Comparison of ENCODE assay signal across 22 cellular contexts in genomic region chr11:77467993-77468392, GRCh38. TPM values are rescaled to one million over a fixed set of nuclear protein-coding genes. Genes with fewer than 3 reads are reported as not detected.
DNase-seq lines count a peak whose midpoint lies in the region; ATAC-seq, FAIRE-seq and TF ChIP-seq lines count a peak whose summit lies in the region.
"Had no signal": no experiment of that assay in that cellular context is flagged by ENCODE, and none has a peak within 500 bp of the region (broad histone marks: within the 10 kb centered on the region; RNA-seq: fewer than 3 reads in every experiment).

No MANE protein-coding gene starts in this region.

- no peak overlapping the region for H3K4me3 ChIP-seq in AG10803 (ENCODE audit: low read length)
- no peak overlapping the region for H3K4me3 ChIP-seq in HUES64 (ENCODE audit: low read length)
- H3K4me3 ChIP-seq in bronchial epithelial cell (ENCODE audit: low read depth, low read length), result no peak overlapping the region
- no peak overlapping the region for H3K4me3 ChIP-seq in iPS-18a (ENCODE audit: low read length)
- H3K4me3 ChIP-seq in left ventricle myocardium inferior, result no peak overlapping the region
- H3K4me3 ChIP-seq: adrenal gland, HAP-1, K562, lung, Peyer's patch, uterus had no signal

- DNase-seq in AG10803 (ENCODE audit: low read depth), result peak; percentile 14
- peak; percentile 36 for DNase-seq in bronchial epithelial cell (ENCODE audit: low read depth)
- DNase-seq in stimulated activated CD8-positive, alpha-beta memory T cell treated with anti-CD3 and anti-CD28 coated beads, Interleukin-4, amount 100 ng/mL, for 48 hours, result no peak
- DNase-seq in left ventricle myocardium inferior, result no peak
- DNase-seq: activated CD4-positive, alpha-beta T cell treated with anti-CD3 and anti-CD28 coated beads for 48 hours; adrenal gland; CD8-positive, alpha-beta memory T cell; cerebellar nuclear complex; NCI-H1092; NCI-H2081 treated with DMSO at 0.1 percent for 48 hours; Peyer's patch; SK-N-SH; stimulated activated CD4-positive, alpha-beta T cell treated with anti-CD3 and anti-CD28 coated beads, Interleukin-2, amount 100 ng/mL, for 48 hours; T1000; uterus had no signal

- FAIRE-seq in bronchial epithelial cell (lab: Jason Lieb, UNC), result no peak
- FAIRE-seq: K562 had no signal

- 0 out of 2 replicates have a peak overlapping the region, but pooled peaks have one; percentile 22 for H3K9ac ChIP-seq in HUES64 (ENCODE audit: low read depth, low read length)
- H3K9ac ChIP-seq in iPS-18a (ENCODE audit: low read length), result no peak overlapping the region
- H3K9ac ChIP-seq: SK-N-SH had no signal

- no peaks in the 10 kb centered on the region for H3K9me3 ChIP-seq in HUES64 (ENCODE audit: insufficient read depth, low read depth, low read length)
- no peaks in the 10 kb centered on the region for H3K9me3 ChIP-seq in iPS-18a (ENCODE audit: control insufficient read depth, low read depth, low read length)
- no peaks in the 10 kb centered on the region for H3K9me3 ChIP-seq in left ventricle myocardium inferior (replicated peaks)
- H3K9me3 ChIP-seq: adrenal gland, HAP-1, Peyer's patch, SK-N-SH, uterus had no signal

- H3K4me1 ChIP-seq in HUES64 (ENCODE audit: insufficient read depth, low read length), result peaks cover 84% of the 10 kb centered on the region
- H3K4me1 ChIP-seq in iPS-18a (ENCODE audit: control insufficient read depth, low read depth, low read length), result peaks cover 68% of the 10 kb centered on the region
- H3K4me1 ChIP-seq in left ventricle myocardium inferior, result peaks cover 4% of the 10 kb centered on the region
- H3K4me1 ChIP-seq: uterus had no signal

- TF ChIP-seq CTCF in AG10803 (conservative IDR thresholded peaks at IDR 0.05; ENCODE audit: low read length), result no peak
- no peak for TF ChIP-seq CTCF in bronchial epithelial cell (IDR thresholded peaks at IDR 0.05; ENCODE audit: insufficient read depth, low read length, severe bottlenecking)
- no peak for TF ChIP-seq CTCF in left ventricle myocardium inferior (IDR thresholded peaks at IDR 0.05; ENCODE audit: borderline replicate concordance)

- intact Hi-C loops in left ventricle myocardium inferior (cut with micrococcal nuclease), result no loop called here

- H3K27ac ChIP-seq in HUES64 (ENCODE audit: low read depth, low read length) (peak overlapping the region; percentile 93), iPS-18a (ENCODE audit: low read length) (peak overlapping the region; percentile 51), left ventricle myocardium inferior (replicated peaks) (no peak overlapping the region)
- H3K27ac ChIP-seq: adrenal gland, Peyer's patch, uterus had no signal

- H3K27me3 ChIP-seq in HUES64 (ENCODE audit: insufficient read depth, low read length), result no peaks in the 10 kb centered on the region
- no peaks in the 10 kb centered on the region for H3K27me3 ChIP-seq in bronchial epithelial cell (ENCODE audit: control insufficient read depth, insufficient read depth, low read length)
- no peaks in the 10 kb centered on the region for H3K27me3 ChIP-seq in iPS-18a (ENCODE audit: control insufficient read depth, insufficient read depth, low read length)
- H3K27me3 ChIP-seq in left ventricle myocardium inferior (ENCODE audit: low read depth), result peaks cover 33% of the 10 kb centered on the region
- H3K27me3 ChIP-seq: adrenal gland, Peyer's patch, uterus had no signal

- 71% methylated on average over 1 of the region's 2 CpGs for WGBS in HUES64

- ATAC-seq in GM19455 (IDR thresholded peaks at IDR 0.05; ENCODE audit: unreplicated experiment) (no peak), GM18867 (IDR thresholded peaks at IDR 0.05; ENCODE audit: unreplicated experiment) (no peak)
- ATAC-seq: K562 had no signal

- H3K36me3 ChIP-seq in HUES64 (ENCODE audit: insufficient read depth, low read length) (no peaks in the 10 kb centered on the region), bronchial epithelial cell (ENCODE audit: control insufficient read depth, insufficient read depth, low read length) (no peaks in the 10 kb centered on the region), iPS-18a (ENCODE audit: control insufficient read depth, low read depth, low read length) (no peaks in the 10 kb centered on the region), left ventricle myocardium inferior (no peaks in the 10 kb centered on the region)
- H3K36me3 ChIP-seq: adrenal gland, HAP-1, Peyer's patch, uterus had no signal

RNA-seq across cellular contexts. Expression of gene PAK1, which starts 5.9 kb away (rescaled TPM):
- polyA plus RNA-seq in HUES64 (2013, experiment 1 of 2), result 102 TPM
- 111 TPM for polyA plus RNA-seq in HUES64 (2013, experiment 2 of 2)
- total RNA-seq in bronchial epithelial cell (35.8 and 59.5 TPM in 2 replicates), left ventricle myocardium inferior (7.7 TPM)

Comparison
In these comparisons a context has a peak if more than half of its experiments do, and no peak if none do; other contexts are left out.
1. DNase-seq: peak in AG10803 (single experiment) and bronchial epithelial cell (single experiment); none in stimulated activated CD8-positive, alpha-beta memory T cell treated with anti-CD3 and anti-CD28 coated beads, Interleukin-4, amount 100 ng/mL, for 48 hours (single experiment) and left ventricle myocardium inferior (single experiment).